Comparison of ENCODE assay signal across 1 cellular context in genomic region chr5:151758430-151759241, GRCh38.
TF ChIP-seq lines count a peak whose summit lies in the region.

Gene ATOX1 (minus strand): TSS chr5:151758631. CDS start chr5:151758551, 80 bp downstream.

TF ChIP-seq in HepG2, 621 proteins besides CTCF, POLR2A, EP300 and RAD21 (continued from another document and continues in another):
- TF ChIP-seq ARID5B (CRISPR knock-in tag; IDR thresholded peaks at IDR 0.05) (peak; percentile 75), ZFP91 (CRISPR knock-in tag; IDR thresholded peaks at IDR 0.05; ENCODE audit: borderline replicate concordance) (peak; percentile 72; the same call in 1 of the 2 replicates), MAZ (IDR thresholded peaks at IDR 0.05; ENCODE audit: borderline replicate concordance, low read depth, low read length) (no peak), MAZ (CRISPR knock-in tag; IDR thresholded peaks at IDR 0.05; ENCODE audit: low read depth) (peak; percentile 47; the same call in 1 of the 2 replicates), ZNF749 (CRISPR knock-in tag; IDR thresholded peaks at IDR 0.05; ENCODE audit: borderline replicate concordance) (peak; percentile 55; the same call in 1 of the 2 replicates), ZSCAN21 (CRISPR knock-in tag; IDR thresholded peaks at IDR 0.05; ENCODE audit: borderline replicate concordance) (peak; percentile 61; the same call in 1 of the 2 replicates), ATF7-NPFF (CRISPR knock-in tag; IDR thresholded peaks at IDR 0.05; ENCODE audit: low read depth) (peak; percentile 89), ZNF609 (CRISPR knock-in tag; IDR thresholded peaks at IDR 0.05; ENCODE audit: borderline replicate concordance) (0 out of 2 replicates have a peak, but pooled peaks have one; percentile 30), ZNF761 (CRISPR knock-in tag; conservative IDR thresholded peaks at IDR 0.05) (peak; percentile 91), ETV5 (CRISPR knock-in tag; IDR thresholded peaks at IDR 0.05; ENCODE audit: borderline replicate concordance) (0 out of 2 replicates have a peak, but pooled peaks have one; percentile 3), ZSCAN25 (CRISPR knock-in tag; IDR thresholded peaks at IDR 0.05) (peak; percentile 88), ZNF691 (CRISPR knock-in tag; IDR thresholded peaks at IDR 0.05; ENCODE audit: borderline replicate concordance, low read depth) (peak; percentile 25; the same call in 1 of the 2 replicates), ZNF275 (CRISPR knock-in tag; IDR thresholded peaks at IDR 0.05; ENCODE audit: borderline replicate concordance) (0 out of 2 replicates have a peak, but pooled peaks have one; percentile 57), MAF1 (CRISPR knock-in tag; IDR thresholded peaks at IDR 0.05; ENCODE audit: borderline replicate concordance) (0 out of 2 replicates have a peak, but pooled peaks have one; percentile 36), NFYB (CRISPR knock-in tag; IDR thresholded peaks at IDR 0.05) (no peak), CBFB (CRISPR knock-in tag; IDR thresholded peaks at IDR 0.05) (0 out of 2 replicates have a peak, but pooled peaks have one; percentile 32), E2F2 (CRISPR knock-in tag; IDR thresholded peaks at IDR 0.05; ENCODE audit: borderline replicate concordance) (no peak), ZNF83 (CRISPR knock-in tag; IDR thresholded peaks at IDR 0.05; ENCODE audit: borderline replicate concordance) (no peak), ZNF451 (CRISPR knock-in tag; IDR thresholded peaks at IDR 0.05) (peak; percentile 33; the same call in 1 of the 2 replicates), ZNF382 (CRISPR knock-in tag; IDR thresholded peaks at IDR 0.05; ENCODE audit: borderline replicate concordance) (no peak), HNF1B (CRISPR knock-in tag; IDR thresholded peaks at IDR 0.05) (peak; percentile 82), MYNN (CRISPR knock-in tag; IDR thresholded peaks at IDR 0.05; ENCODE audit: low read depth) (no peak), ZNF563 (CRISPR knock-in tag; IDR thresholded peaks at IDR 0.05) (0 out of 2 replicates have a peak, but pooled peaks have one; percentile 66), EZH2 (conservative IDR thresholded peaks at IDR 0.05; ENCODE audit: low read depth, low read length) (no peak), ZNF431 (CRISPR knock-in tag; IDR thresholded peaks at IDR 0.05; ENCODE audit: borderline replicate concordance, low read depth) (no peak), KDM3A (CRISPR knock-in tag; IDR thresholded peaks at IDR 0.05; ENCODE audit: low read depth) (peak; percentile 68; the same call in 1 of the 2 replicates), HES4 (CRISPR knock-in tag; IDR thresholded peaks at IDR 0.05; ENCODE audit: borderline replicate concordance) (no peak), ZNF576 (CRISPR knock-in tag; IDR thresholded peaks at IDR 0.05) (no peak), ZFP62 (CRISPR knock-in tag; IDR thresholded peaks at IDR 0.05) (no peak), GTF2F1 (IDR thresholded peaks at IDR 0.05; ENCODE audit: low read length) (no peak), ZNF660 (CRISPR knock-in tag; IDR thresholded peaks at IDR 0.05; ENCODE audit: borderline replicate concordance, low read depth) (no peak), ZNF335 (CRISPR knock-in tag; IDR thresholded peaks at IDR 0.05) (0 out of 2 replicates have a peak, but pooled peaks have one; percentile 22), MYPOP (CRISPR knock-in tag; IDR thresholded peaks at IDR 0.05) (peak; percentile 89), SOX5 (CRISPR knock-in tag; IDR thresholded peaks at IDR 0.05; ENCODE audit: borderline replicate concordance) (no peak), THAP9 (CRISPR knock-in tag; IDR thresholded peaks at IDR 0.05; ENCODE audit: borderline replicate concordance) (peak; percentile 61; the same call in 1 of the 2 replicates), ZSCAN30 (CRISPR knock-in tag; IDR thresholded peaks at IDR 0.05) (no peak), ZNF552 (CRISPR knock-in tag; IDR thresholded peaks at IDR 0.05; ENCODE audit: borderline replicate concordance) (no peak), YEATS4 (CRISPR knock-in tag; IDR thresholded peaks at IDR 0.05; ENCODE audit: borderline replicate concordance) (peak; percentile 65), SNRNP70 (IDR thresholded peaks at IDR 0.05; ENCODE audit: low read depth, low read length) (no peak), ZNF17 (CRISPR knock-in tag; IDR thresholded peaks at IDR 0.05) (no peak)
